15 cellular contexts compared by ENCODE assay signal in the genomic region with DNA sequence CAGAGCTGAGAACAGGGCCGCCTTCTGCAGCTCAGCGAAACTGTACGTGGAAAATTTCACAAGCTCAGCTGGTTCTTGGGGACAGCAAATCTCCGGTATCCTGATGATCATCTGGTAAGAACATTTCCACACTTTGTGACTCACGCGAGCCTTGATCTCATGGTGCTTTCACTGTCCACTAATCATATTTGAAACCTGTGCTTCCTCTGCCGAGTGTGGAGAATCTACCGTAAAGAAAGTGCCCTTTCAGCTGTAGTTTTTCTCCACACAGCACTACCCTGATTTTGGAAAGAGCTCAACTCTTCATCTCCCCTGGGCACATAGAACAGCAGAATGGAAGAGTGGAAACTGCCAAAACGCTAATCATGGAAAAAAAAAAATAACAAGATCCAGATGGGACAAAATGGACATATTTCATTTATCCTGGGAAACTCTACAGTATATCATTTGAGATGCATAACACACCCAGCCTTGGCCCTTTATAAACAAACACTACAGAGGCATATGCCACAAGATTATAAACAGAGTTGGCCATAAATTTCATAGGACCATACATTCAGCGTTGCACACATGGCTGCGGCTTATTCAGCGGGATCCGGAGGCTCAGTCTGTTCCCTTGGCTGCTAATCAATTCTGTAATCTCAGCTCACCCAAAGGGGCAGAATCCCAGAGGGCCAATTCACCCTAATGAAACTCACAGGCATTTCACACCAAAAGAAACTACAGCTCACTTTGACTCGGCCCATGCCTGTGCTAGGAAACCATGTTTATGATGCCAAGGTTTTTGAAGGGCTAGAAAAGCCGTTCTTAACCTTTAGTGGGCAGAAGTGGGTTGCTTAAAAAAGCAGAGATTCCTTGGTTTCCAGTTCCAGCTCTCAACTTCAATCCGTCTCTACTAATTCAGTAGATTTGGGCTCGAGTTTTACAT.
DNase-seq lines count a peak whose midpoint lies in the region; ATAC-seq and TF ChIP-seq lines count a peak whose summit lies in the region.
"Had no signal": no experiment of that assay in that cellular context is flagged by ENCODE, and none has a peak within 500 bp of the region (broad histone marks: within the 10 kb centered on the region; RNA-seq: fewer than 3 reads in every experiment).

No MANE protein-coding gene starts in this region.

- H3K9me3 Mint-ChIP-seq in chondrocyte (ENCODE audit: low read depth): peaks cover 4% of the 10 kb centered on the region

- H2AFZ ChIP-seq in mesenchymal stem cell (ENCODE audit: low read depth, low read length): no peak overlapping the region

- H4K91ac ChIP-seq in mesenchymal stem cell (ENCODE audit: low read length): no peak overlapping the region

- peaks cover 1% of the 10 kb centered on the region for H3K36me3 Mint-ChIP-seq in chondrocyte (ENCODE audit: low read depth)
- H3K36me3 Mint-ChIP-seq in T-helper 17 cell (ENCODE audit: low read depth): no peaks in the 10 kb centered on the region
- H3K36me3 Mint-ChIP-seq: activated CD8-positive, alpha-beta memory T cell treated with anti-CD3 and anti-CD28 coated beads, Interleukin-2, amount 10 ng/mL, durations not matched to agents 7 days and 5 days had no signal

- H3K4me3 ChIP-seq in A673 (ENCODE audit: low read depth, low read length, poor library complexity, severe bottlenecking) (no peak overlapping the region), mesenchymal stem cell (ENCODE audit: insufficient read depth in 1 of 2, low read depth in 1 of 2, low read length in 2 of 2) (peak overlapping the region in 1 of 2 experiments; percentile 54)
- H3K4me3 ChIP-seq: transverse colon had no signal

- peak overlapping the region; percentile 29 for H3K4me2 ChIP-seq in mesenchymal stem cell (ENCODE audit: low read length, poor library complexity, severe bottlenecking)

- no peak for TF ChIP-seq CTCF in A673 (conservative IDR thresholded peaks at IDR 0.05; ENCODE audit: low read depth, low read length)
- TF ChIP-seq CTCF in chondrocyte (IDR thresholded peaks at IDR 0.05): peak; percentile 30

- no peak overlapping the region for H2BK12ac ChIP-seq in mesenchymal stem cell (ENCODE audit: low read length in 2 of 2)

- intact Hi-C loops in A673 (cut with micrococcal nuclease; ENCODE audit: unreplicated experiment): no loop called here

- peak; percentile 10 for DNase-seq in A673 (ENCODE audit: low spot score)
- peak; percentile 88 for DNase-seq in LHCN-M2 (ENCODE audit: low read depth)
- no peak for DNase-seq in chondrocyte (ENCODE audit: low spot score)
- peak; percentile 97 for DNase-seq in mesenchymal stem cell
- no peak for DNase-seq in T-helper 17 cell
- no peak for DNase-seq in NCI-H187 (lab: John Stamatoyannopoulos, UW)
- no peak for DNase-seq in NCI-H1048 (lab: John Stamatoyannopoulos, UW)
- DNase-seq in DMS153 (lab: John Stamatoyannopoulos, UW): no peak
- DNase-seq: activated CD8-positive, alpha-beta memory T cell treated with anti-CD3 and anti-CD28 coated beads, Interleukin-2, amount 10 ng/mL, durations not matched to agents 7 days and 5 days; head of caudate nucleus; KBM-7; NCI-H510A; stimulated activated CD4-positive, alpha-beta T cell treated with anti-CD3 and anti-CD28 coated beads, Interleukin-4, amount 100 ng/mL, for 4 hours; T-helper 1 cell; transverse colon had no signal

- BruUV-seq in A673 (replicated peaks; lab: Mats Ljungman, UMichigan): no TSS peak

- peak overlapping the region in 1 of 2 experiments; percentile 51 for H3K4ac ChIP-seq in mesenchymal stem cell (ENCODE audit: low read depth in 1 of 2, low read length in 2 of 2)

- 20% methylated on average over 17 of the region's 17 CpGs for WGBS in mesenchymal stem cell

- H3K18ac ChIP-seq in mesenchymal stem cell (ENCODE audit: low read depth in 1 of 2, low read length in 2 of 2): peak overlapping the region; percentile 52 to 62

- H2BK15ac ChIP-seq in mesenchymal stem cell (ENCODE audit: low read depth, poor library complexity, severe bottlenecking): no peak overlapping the region

- no peaks in the 10 kb centered on the region for H3K36me3 ChIP-seq in A673 (ENCODE audit: insufficient read depth, low read length, poor library complexity, severe bottlenecking)
- no peaks in the 10 kb centered on the region for H3K36me3 ChIP-seq in mesenchymal stem cell (ENCODE audit: control insufficient read depth in 1 of 2, insufficient read depth in 2 of 2, low read depth in 1 of 2, low read length in 2 of 2)
- H3K36me3 ChIP-seq: transverse colon had no signal

- no peaks in the 10 kb centered on the region for H3K27me3 ChIP-seq in A673 (replicated peaks; ENCODE audit: insufficient read depth, low read depth, low read length, poor library complexity)
- no peaks in the 10 kb centered on the region for H3K27me3 ChIP-seq in mesenchymal stem cell (ENCODE audit: control insufficient read depth in 1 of 2, insufficient read depth in 1 of 2, low read length in 2 of 2)
- H3K27me3 ChIP-seq: transverse colon had no signal

- H3K4me1 Mint-ChIP-seq in chondrocyte (ENCODE audit: low read depth): peaks cover 24% of the 10 kb centered on the region
- H3K4me1 Mint-ChIP-seq in T-helper 17 cell: no peaks in the 10 kb centered on the region
- H3K4me1 Mint-ChIP-seq: activated CD8-positive, alpha-beta memory T cell treated with anti-CD3 and anti-CD28 coated beads, Interleukin-2, amount 10 ng/mL, durations not matched to agents 7 days and 5 days had no signal

- H3K9ac ChIP-seq in mesenchymal stem cell (ENCODE audit: low read length): peak overlapping the region; percentile 74

- peak overlapping the region; percentile 19 for H2BK120ac ChIP-seq in mesenchymal stem cell (ENCODE audit: low read depth, low read length)

- H3K9me3 ChIP-seq in A673 (ENCODE audit: low read depth, low read length, poor library complexity, severe bottlenecking) (no peaks in the 10 kb centered on the region), mesenchymal stem cell (ENCODE audit: control insufficient read depth, low read length) (no peaks in the 10 kb centered on the region), T-helper 17 cell (ENCODE audit: control insufficient read depth, low read length, poor library complexity, severe bottlenecking) (no peaks in the 10 kb centered on the region)
- H3K9me3 ChIP-seq: transverse colon had no signal

- H4K8ac ChIP-seq in mesenchymal stem cell (ENCODE audit: low read length): no peak overlapping the region

- peak overlapping the region; percentile 76 for H3K27ac Mint-ChIP-seq in chondrocyte (ENCODE audit: unreplicated experiment)
- H3K27ac Mint-ChIP-seq in T-helper 17 cell: no peak overlapping the region
- H3K27ac Mint-ChIP-seq: activated CD8-positive, alpha-beta memory T cell treated with anti-CD3 and anti-CD28 coated beads, Interleukin-2, amount 10 ng/mL, durations not matched to agents 7 days and 5 days had no signal

- H2BK5ac ChIP-seq in mesenchymal stem cell (ENCODE audit: low read depth, low read length, poor library complexity, severe bottlenecking): no peak overlapping the region

- no peak overlapping the region for H3K14ac ChIP-seq in mesenchymal stem cell (ENCODE audit: low read length in 2 of 2)

- H3K23ac ChIP-seq in mesenchymal stem cell (ENCODE audit: low read length in 2 of 2): no peak overlapping the region

- peak overlapping the region; percentile 26 for H3K4me3 Mint-ChIP-seq in chondrocyte (ENCODE audit: unreplicated experiment)
- no peak overlapping the region for H3K4me3 Mint-ChIP-seq in T-helper 17 cell
- H3K4me3 Mint-ChIP-seq: activated CD8-positive, alpha-beta memory T cell treated with anti-CD3 and anti-CD28 coated beads, Interleukin-2, amount 10 ng/mL, durations not matched to agents 7 days and 5 days had no signal

- no peak overlapping the region for H2AK5ac ChIP-seq in mesenchymal stem cell (ENCODE audit: low read length, severe bottlenecking)

- H3K4me1 ChIP-seq in A673 (ENCODE audit: insufficient read depth, low read length, poor library complexity, severe bottlenecking): no peaks in the 10 kb centered on the region
- no peaks in the 10 kb centered on the region for H3K4me1 ChIP-seq in mesenchymal stem cell (ENCODE audit: control insufficient read depth, insufficient read depth, low read depth, low read length)
- H3K4me1 ChIP-seq: transverse colon had no signal

- POLR2A ChIA-PET in A673 (lab: Charles Lee; ENCODE audit: low non-redundant PET): no interaction called here

- no peak overlapping the region for H3K27ac ChIP-seq in A673 (ENCODE audit: low read depth, low read length, poor library complexity, severe bottlenecking)
- no peak overlapping the region for H3K27ac ChIP-seq in mesenchymal stem cell (ENCODE audit: low read length, poor library complexity, severe bottlenecking)
- H3K27ac ChIP-seq: transverse colon had no signal

- H3K27me3 Mint-ChIP-seq in chondrocyte (ENCODE audit: low read depth): no peaks in the 10 kb centered on the region
- no peaks in the 10 kb centered on the region for H3K27me3 Mint-ChIP-seq in T-helper 17 cell
- H3K27me3 Mint-ChIP-seq: activated CD8-positive, alpha-beta memory T cell treated with anti-CD3 and anti-CD28 coated beads, Interleukin-2, amount 10 ng/mL, durations not matched to agents 7 days and 5 days had no signal

- H3K79me1 ChIP-seq in mesenchymal stem cell (replicated peaks; ENCODE audit: low read length, poor library complexity, severe bottlenecking): no peaks in the 10 kb centered on the region

- CTCF ChIA-PET in A673 (lab: Charles Lee): no interaction called here

- no peak for ATAC-seq in T-helper 17 cell
- ATAC-seq: activated CD8-positive, alpha-beta memory T cell treated with anti-CD3 and anti-CD28 coated beads, Interleukin-2, amount 10 ng/mL, durations not matched to agents 7 days and 5 days had no signal

Comparison
In these comparisons a context has a peak if more than half of its experiments do, and no peak if none do; other contexts are left out.
1. DNase-seq: peak in A673 (single experiment), LHCN-M2 (single experiment) and mesenchymal stem cell (single experiment); none in chondrocyte (single experiment), T-helper 17 cell (0 of 3), NCI-H187 (0 of 2), NCI-H1048 (single experiment) and DMS153 (single experiment).